In the genomic region with DNA sequence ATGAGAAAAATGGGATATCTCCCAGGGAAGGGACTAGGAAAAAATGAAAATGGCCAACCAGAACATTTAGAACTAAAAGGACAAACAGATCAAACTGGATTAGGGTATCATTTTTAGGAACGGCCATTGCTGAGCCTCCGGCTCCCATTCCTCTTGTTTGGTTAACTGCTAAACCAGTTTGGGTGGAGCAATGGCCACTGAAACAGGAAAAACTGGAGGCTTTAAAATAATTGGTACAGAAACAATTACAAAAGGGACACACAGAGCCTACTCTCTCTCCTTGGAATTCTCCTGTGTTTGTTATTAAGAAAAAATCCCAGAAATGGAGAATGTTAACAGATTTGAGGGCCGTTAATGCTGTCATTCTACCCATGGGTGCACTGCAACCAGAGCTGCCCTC, we compare ENCODE assay signal across 20 cellular contexts. TPM values are rescaled to one million over a fixed set of nuclear protein-coding genes. Genes with fewer than 3 reads are reported as not detected.
DNase-seq lines count a peak whose midpoint lies in the region; TF ChIP-seq lines count a peak whose summit lies in the region.
"Had no signal": no experiment of that assay in that cellular context is flagged by ENCODE, and none has a peak within 500 bp of the region (broad histone marks: within the 10 kb centered on the region; RNA-seq: fewer than 3 reads in every experiment).

No MANE protein-coding gene starts in this region.

- DNase-seq in ELF-1 (ENCODE audit: low read depth, low spot score) (peak; percentile 38), epithelial cell of esophagus (ENCODE audit: low read depth) (peak; percentile 49), trophoblast cell (peak; percentile 48 to 82), type B pancreatic cell (ENCODE audit: extremely low spot score, unreplicated experiment) (no peak), AG08396 (ENCODE audit: low spot score) (no peak), SHP77 (lab: John Stamatoyannopoulos, UW) (no peak), medulla oblongata (ENCODE audit: extremely low spot score) (no peak)
- DNase-seq: AML-193; BE2C; CD4-positive, alpha-beta T cell; CD8-positive, alpha-beta memory T cell; DMS 273 treated with DMSO at 0.1 percent for 48 hours; DMS79; EL; GF-D8; H9 had no signal

- WGBS in trophoblast cell (ENCODE audit: extremely low coverage, insufficient coverage, insufficient read length): no CpG with 5 or more reads among the region's 3 CpGs

- H4K8ac ChIP-seq in trophoblast cell (ENCODE audit: low read depth, low read length): no peak overlapping the region

- H3K9ac ChIP-seq in trophoblast cell (ENCODE audit: low read length): no peak overlapping the region
- H3K9ac ChIP-seq: BLaER1 treated with 17β-estradiol and CSF1 and Interleukin-3, amounts not matched to agents 10 nM and 100 nM had no signal

- no peaks in the 10 kb centered on the region for H3K36me3 ChIP-seq in trophoblast cell (ENCODE audit: control insufficient read depth in 1 of 2, insufficient read depth in 2 of 2, low read length in 2 of 2)
- H3K36me3 ChIP-seq: BE2C had no signal

- H3K27me3 ChIP-seq in trophoblast cell (ENCODE audit: insufficient read depth, low read length): no peaks in the 10 kb centered on the region
- H3K27me3 ChIP-seq: BE2C had no signal

- no peak overlapping the region for H3K4ac ChIP-seq in trophoblast cell (ENCODE audit: low read depth, low read length)

- no peak overlapping the region for H2BK5ac ChIP-seq in trophoblast cell (ENCODE audit: low read depth, low read length, poor library complexity)

- TF ChIP-seq CTCF in epithelial cell of esophagus (IDR thresholded peaks at IDR 0.05; ENCODE audit: insufficient read depth, low read depth, low read length, missing control alignments) (no peak), type B pancreatic cell (conservative IDR thresholded peaks at IDR 0.05) (no peak)

- peaks cover 8% of the 10 kb centered on the region for H3K27me3 Mint-ChIP-seq in type B pancreatic cell

- H3K14ac ChIP-seq in trophoblast cell (ENCODE audit: low read length): no peak overlapping the region

- peaks cover 6% of the 10 kb centered on the region for H3K9me3 ChIP-seq in trophoblast cell (ENCODE audit: insufficient read depth, low read depth, low read length)
- H3K9me3 ChIP-seq: BE2C had no signal

- H3K4me1 Mint-ChIP-seq in type B pancreatic cell (ENCODE audit: unreplicated experiment): peaks cover 31% of the 10 kb centered on the region

- H3K9me3 Mint-ChIP-seq in type B pancreatic cell: peaks cover 19% of the 10 kb centered on the region

- H3K79me1 ChIP-seq in trophoblast cell (ENCODE audit: low read length): peaks cover 15% of the 10 kb centered on the region

- H3K27ac Mint-ChIP-seq in type B pancreatic cell: peak overlapping the region; percentile 76
- H3K27ac Mint-ChIP-seq: CD14-positive monocyte; CD4-positive, alpha-beta T cell; CD8-positive, alpha-beta memory T cell; GM23338; H9 had no signal

- peaks cover 9% of the 10 kb centered on the region for H3K79me2 ChIP-seq in trophoblast cell (ENCODE audit: control insufficient read depth, insufficient read depth, low read length, poor library complexity)

- H4K12ac ChIP-seq in trophoblast cell (ENCODE audit: low read depth, low read length): no peak overlapping the region

- H3K4me3 Mint-ChIP-seq in type B pancreatic cell: peak overlapping the region; percentile 32
- H3K4me3 Mint-ChIP-seq: CD14-positive monocyte; CD4-positive, alpha-beta T cell; CD8-positive, alpha-beta memory T cell; GM23338; H9 had no signal

- no peak overlapping the region for H2AFZ ChIP-seq in trophoblast cell (ENCODE audit: insufficient read depth, low read length, poor library complexity)
- H2AFZ ChIP-seq: GM23338 had no signal

- H3K27ac ChIP-seq in trophoblast cell (ENCODE audit: low read depth, low read length): no peak overlapping the region
- H3K27ac ChIP-seq: 22Rv1; BLaER1 treated with 17β-estradiol and CSF1 and Interleukin-3, amounts not matched to agents 10 nM and 100 nM had no signal

- H2BK12ac ChIP-seq in trophoblast cell (ENCODE audit: low read length): no peak overlapping the region

- H3K4me2 ChIP-seq in trophoblast cell (ENCODE audit: low read length): no peak overlapping the region
- H3K4me2 ChIP-seq: GM23338 had no signal

- H3K4me1 ChIP-seq in trophoblast cell (ENCODE audit: control insufficient read depth in 1 of 2, insufficient read depth in 2 of 2, low read length in 2 of 2): peaks cover 13 to 15% of the 10 kb centered on the region in 2 experiments
- H3K4me1 ChIP-seq: BE2C had no signal

- no peak overlapping the region for H3K23ac ChIP-seq in trophoblast cell (ENCODE audit: low read length)

- H2BK120ac ChIP-seq in trophoblast cell (ENCODE audit: insufficient read depth, low read length, poor library complexity): no peak overlapping the region

- H3K18ac ChIP-seq in trophoblast cell (ENCODE audit: low read length): no peak overlapping the region

- no peak overlapping the region for H3K4me3 ChIP-seq in epithelial cell of esophagus (ENCODE audit: low read length)
- no peak overlapping the region for H3K4me3 ChIP-seq in trophoblast cell (ENCODE audit: low read depth, low read length)
- H3K4me3 ChIP-seq: BLaER1 treated with 17β-estradiol and CSF1 and Interleukin-3, amounts not matched to agents 10 nM and 100 nM; GM23338 had no signal

- peaks cover 8% of the 10 kb centered on the region for H3K36me3 Mint-ChIP-seq in type B pancreatic cell

- no peak overlapping the region for H4K91ac ChIP-seq in trophoblast cell (ENCODE audit: low read depth, low read length)

- H2AK5ac ChIP-seq in trophoblast cell (ENCODE audit: low read length): no peak overlapping the region

RNA-seq across cellular contexts. Expression of a gene that starts 4.7 kb away (rescaled TPM):
- 12.1 and 12.5 TPM in 2 replicates for polyA plus RNA-seq in trophoblast cell (2013)
- total RNA-seq in type B pancreatic cell (ENCODE audit: low replicate concordance): 11.8 and 21.7 TPM in 2 replicates
- total RNA-seq: CD4-positive, alpha-beta T cell had no signal
- polyA plus RNA-seq: CD14-positive monocyte; CD8-positive, alpha-beta memory T cell had no signal

Comparison
In these comparisons a context has a peak if more than half of its experiments do, and no peak if none do; other contexts are left out.
1. DNase-seq: peak in ELF-1 (single experiment), epithelial cell of esophagus (single experiment) and trophoblast cell (2 of 2); none in type B pancreatic cell (single experiment), AG08396 (single experiment), SHP77 (0 of 2) and medulla oblongata (single experiment).